Comparison of ENCODE assay signal across 2 cellular contexts in genomic region chr10:73871295-73871914, GRCh38.
TF ChIP-seq lines count a peak whose summit lies in the region.

No MANE protein-coding gene starts in this region.

TF ChIP-seq in SK-N-SH, 30 proteins besides CTCF, POLR2A, EP300 and RAD21 (continued from another document):
- TF ChIP-seq IRF3 (IDR thresholded peaks at IDR 0.05; ENCODE audit: low read depth, low read length), result no peak
- TF ChIP-seq, protein P1, sequence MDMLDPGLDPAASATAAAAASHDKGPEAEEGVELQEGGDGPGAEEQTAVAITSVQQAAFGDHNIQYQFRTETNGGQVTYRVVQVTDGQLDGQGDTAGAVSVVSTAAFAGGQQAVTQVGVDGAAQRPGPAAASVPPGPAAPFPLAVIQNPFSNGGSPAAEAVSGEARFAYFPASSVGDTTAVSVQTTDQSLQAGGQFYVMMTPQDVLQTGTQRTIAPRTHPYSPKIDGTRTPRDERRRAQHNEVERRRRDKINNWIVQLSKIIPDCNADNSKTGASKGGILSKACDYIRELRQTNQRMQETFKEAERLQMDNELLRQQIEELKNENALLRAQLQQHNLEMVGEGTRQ (IDR thresholded peaks at IDR 0.05; ENCODE audit: borderline replicate concordance, low read depth, low read length), result no peak
- no peak for TF ChIP-seq MXI1 (IDR thresholded peaks at IDR 0.05; ENCODE audit: low read depth, low read length)
- no peak for TF ChIP-seq JUND (IDR thresholded peaks at IDR 0.05)
- TF ChIP-seq MEF2A (IDR thresholded peaks at IDR 0.05; ENCODE audit: borderline replicate concordance, low read depth), result no peak
- no peak for TF ChIP-seq YY1 (IDR thresholded peaks at IDR 0.05; ENCODE audit: low read depth)
- TF ChIP-seq TEAD4 (IDR thresholded peaks at IDR 0.05; ENCODE audit: borderline replicate concordance, insufficient read depth), result no peak
- no peak for TF ChIP-seq GATA2 (CRISPR knock-in tag; IDR thresholded peaks at IDR 0.05)
- no peak for TF ChIP-seq SMC3 (IDR thresholded peaks at IDR 0.05; ENCODE audit: low read depth, low read length)
- no peak for TF ChIP-seq ZBTB33 (IDR thresholded peaks at IDR 0.05; ENCODE audit: borderline replicate concordance, low read depth)
TF ChIP-seq in SK-N-SH: peak in this region for 0.

TF ChIP-seq in SK-N-SH treated with all-trans-retinoic acid at 6 μM for 48 hours, 23 proteins besides CTCF, POLR2A, EP300 and RAD21 (continued from another document):
- no peak for TF ChIP-seq ZNF70 (CRISPR knock-in tag; IDR thresholded peaks at IDR 0.05)
- TF ChIP-seq, protein P2, sequence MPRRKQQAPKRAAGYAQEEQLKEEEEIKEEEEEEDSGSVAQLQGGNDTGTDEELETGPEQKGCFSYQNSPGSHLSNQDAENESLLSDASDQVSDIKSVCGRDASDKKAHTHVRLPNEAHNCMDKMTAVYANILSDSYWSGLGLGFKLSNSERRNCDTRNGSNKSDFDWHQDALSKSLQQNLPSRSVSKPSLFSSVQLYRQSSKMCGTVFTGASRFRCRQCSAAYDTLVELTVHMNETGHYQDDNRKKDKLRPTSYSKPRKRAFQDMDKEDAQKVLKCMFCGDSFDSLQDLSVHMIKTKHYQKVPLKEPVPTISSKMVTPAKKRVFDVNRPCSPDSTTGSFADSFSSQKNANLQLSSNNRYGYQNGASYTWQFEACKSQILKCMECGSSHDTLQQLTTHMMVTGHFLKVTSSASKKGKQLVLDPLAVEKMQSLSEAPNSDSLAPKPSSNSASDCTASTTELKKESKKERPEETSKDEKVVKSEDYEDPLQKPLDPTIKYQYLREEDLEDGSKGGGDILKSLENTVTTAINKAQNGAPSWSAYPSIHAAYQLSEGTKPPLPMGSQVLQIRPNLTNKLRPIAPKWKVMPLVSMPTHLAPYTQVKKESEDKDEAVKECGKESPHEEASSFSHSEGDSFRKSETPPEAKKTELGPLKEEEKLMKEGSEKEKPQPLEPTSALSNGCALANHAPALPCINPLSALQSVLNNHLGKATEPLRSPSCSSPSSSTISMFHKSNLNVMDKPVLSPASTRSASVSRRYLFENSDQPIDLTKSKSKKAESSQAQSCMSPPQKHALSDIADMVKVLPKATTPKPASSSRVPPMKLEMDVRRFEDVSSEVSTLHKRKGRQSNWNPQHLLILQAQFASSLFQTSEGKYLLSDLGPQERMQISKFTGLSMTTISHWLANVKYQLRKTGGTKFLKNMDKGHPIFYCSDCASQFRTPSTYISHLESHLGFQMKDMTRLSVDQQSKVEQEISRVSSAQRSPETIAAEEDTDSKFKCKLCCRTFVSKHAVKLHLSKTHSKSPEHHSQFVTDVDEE (CRISPR knock-in tag; IDR thresholded peaks at IDR 0.05), result no peak
